ENCODE assay signal across 8 cellular contexts in the genomic region with DNA sequence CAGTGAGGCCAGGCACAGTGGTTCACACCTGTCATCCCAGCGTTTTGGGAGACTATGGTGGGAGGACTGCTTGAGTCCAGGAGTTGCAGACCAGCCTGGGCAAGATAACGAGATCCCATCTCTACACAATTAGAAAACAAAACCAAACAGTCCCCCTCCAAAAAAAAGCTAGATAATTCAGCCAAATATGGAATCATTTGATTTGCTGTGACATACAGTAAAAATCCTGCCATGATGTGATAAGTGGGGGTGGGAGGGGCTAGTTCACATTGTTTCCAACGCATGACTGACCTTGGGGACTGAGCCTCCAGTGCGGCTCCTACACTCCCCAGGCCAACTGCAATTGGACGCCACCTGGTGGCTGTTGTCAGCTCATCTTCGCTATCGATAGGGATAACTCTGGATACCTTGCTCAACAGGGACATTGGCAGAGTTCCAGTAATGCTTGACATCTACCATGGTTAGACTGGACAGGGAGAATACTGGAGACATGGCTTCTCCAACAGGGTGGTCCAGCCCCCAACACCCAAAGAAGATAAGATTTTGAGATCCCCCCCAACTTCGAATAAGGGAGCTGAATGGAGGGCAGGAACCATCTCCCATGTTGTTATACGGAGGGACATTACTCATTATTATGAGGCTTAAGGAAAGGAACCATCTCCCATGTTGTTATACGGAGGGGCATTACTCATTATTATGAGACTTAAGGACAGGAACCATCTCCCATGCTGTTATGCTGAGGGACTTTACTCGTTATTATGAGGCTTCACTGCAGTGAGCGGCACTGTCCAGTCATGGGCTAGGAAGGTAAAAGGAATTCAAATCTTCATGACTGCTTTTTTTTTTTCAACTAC.
DNase-seq lines count a peak whose midpoint lies in the region; ATAC-seq and TF ChIP-seq lines count a peak whose summit lies in the region.

No MANE protein-coding gene starts in this region.

- no peaks in the 10 kb centered on the region for H3K36me3 ChIP-seq in OCI-LY1 (ENCODE audit: insufficient read depth, low read length)
- no peaks in the 10 kb centered on the region for H3K36me3 ChIP-seq in naive thymus-derived CD4-positive, alpha-beta T cell (ENCODE audit: control insufficient read depth in 2 of 3, insufficient read depth in 3 of 3, low read length in 3 of 3)
- H3K36me3 ChIP-seq in thoracic aorta, result no peaks in the 10 kb centered on the region

- peak overlapping the region; percentile 67 for H3K4me2 ChIP-seq in OCI-LY1 (ENCODE audit: low read length)

- POLR2A ChIA-PET in naive thymus-derived CD4-positive, alpha-beta T cell (lab: Charles Lee), result interaction anchor here (0.8 to 2.1 kb wide), 6 partner anchors 8 to 145 kb away, joined by 3 to 16 read pairs (median 6); no protein-coding TSS in a partner anchor

- no peak for TF ChIP-seq POLR2A in erythroblast (IDR thresholded peaks at IDR 0.05; ENCODE audit: low read length)

- no peaks in the 10 kb centered on the region for H4K20me1 ChIP-seq in OCI-LY1 (ENCODE audit: insufficient read depth, low read length)

- peak overlapping the region; percentile 97 for H3K27ac ChIP-seq in OCI-LY1 (ENCODE audit: low read depth, low read length, poor library complexity, severe bottlenecking)
- H3K27ac ChIP-seq in naive thymus-derived CD4-positive, alpha-beta T cell (ENCODE audit: low read depth, low read length), result no peak overlapping the region
- H3K27ac ChIP-seq in thoracic aorta, result no peak overlapping the region

- TF ChIP-seq CTCF in OCI-LY1 (IDR thresholded peaks at IDR 0.05; ENCODE audit: low read length), result peak; percentile 74
- TF ChIP-seq CTCF in thoracic aorta (IDR thresholded peaks at IDR 0.05), result peak; percentile 51

- peak overlapping the region in 3 of 10 donors; percentile 4 to 34 (median 16) for H3K4me3 Mint-ChIP-seq in naive thymus-derived CD4-positive, alpha-beta T cell

- H3K27me3 Mint-ChIP-seq in naive thymus-derived CD4-positive, alpha-beta T cell, result no peaks in the 10 kb centered on the region

- peak overlapping the region; percentile 52 for H3K9ac ChIP-seq in OCI-LY1 (ENCODE audit: low read length)

- H3K4me3 ChIP-seq in OCI-LY1 (ENCODE audit: low read depth, low read length, poor library complexity, severe bottlenecking) (peak overlapping the region; percentile 41), thoracic aorta (no peak overlapping the region)
- H3K4me3 ChIP-seq in naive thymus-derived CD4-positive, alpha-beta T cell (ENCODE audit: low read length), result no peak overlapping the region

- H3K9me3 Mint-ChIP-seq in naive thymus-derived CD4-positive, alpha-beta T cell, result no peaks in the 10 kb centered on the region

- CTCF ChIA-PET in naive thymus-derived CD4-positive, alpha-beta T cell (lab: Charles Lee), result interaction anchor here (0.6 to 2.7 kb wide), 19 partner anchors 9 to 327 kb away, joined by 3 to 22 read pairs (median 3); no protein-coding TSS in a partner anchor

- intact Hi-C loops in naive thymus-derived CD4-positive, alpha-beta T cell (cut with micrococcal nuclease), result loop anchor here (1.0 kb wide), 4 partner anchors 8 to 305 kb away; no protein-coding TSS in a partner anchor

- H3K4me1 ChIP-seq in OCI-LY1 (ENCODE audit: insufficient read depth, low read length, severe bottlenecking) (peaks cover 45% of the 10 kb centered on the region), thoracic aorta (ENCODE audit: control insufficient read depth in 1 of 2, low read depth in 2 of 2) (no peaks in the 10 kb centered on the region)
- H3K4me1 ChIP-seq in naive thymus-derived CD4-positive, alpha-beta T cell (ENCODE audit: control insufficient read depth in 2 of 2, insufficient read depth in 2 of 2, low read length in 2 of 2), result no peaks in the 10 kb centered on the region

- H3K36me3 Mint-ChIP-seq in naive thymus-derived CD4-positive, alpha-beta T cell, result peaks cover 0 to 3% (median 0%) of the 10 kb centered on the region in 5 donors

- peaks cover 0 to 29% (median 11%) of the 10 kb centered on the region in 7 donors for H3K4me1 Mint-ChIP-seq in naive thymus-derived CD4-positive, alpha-beta T cell

- H3K27ac Mint-ChIP-seq in naive thymus-derived CD4-positive, alpha-beta T cell, result peak overlapping the region in 7 of 9 donors; percentile 28 to 93 (median 65)

- no peaks in the 10 kb centered on the region for H3K9me2 ChIP-seq in OCI-LY1 (ENCODE audit: low read depth, low read length)

- H3F3A ChIP-seq in OCI-LY1 (ENCODE audit: insufficient read depth, low read length), result no peaks in the 10 kb centered on the region

- no peaks in the 10 kb centered on the region for H3K79me2 ChIP-seq in OCI-LY1 (ENCODE audit: insufficient read depth, low read length)

- H3K9me3 ChIP-seq in OCI-LY1 (ENCODE audit: low read length) (no peaks in the 10 kb centered on the region), thoracic aorta (no peaks in the 10 kb centered on the region)
- H3K9me3 ChIP-seq in naive thymus-derived CD4-positive, alpha-beta T cell (ENCODE audit: control insufficient read depth in 2 of 3, low read length in 3 of 3), result no peaks in the 10 kb centered on the region

- H2AFZ ChIP-seq in OCI-LY1 (ENCODE audit: low read length), result no peak overlapping the region

- ATAC-seq in GM21390 (IDR thresholded peaks at IDR 0.05; ENCODE audit: unreplicated experiment) (peak; percentile 7), thoracic aorta (ENCODE audit: insufficient number of reproducible peaks, low FRiP score, low read depth) (peak; percentile 40)
- peak; percentile 90 for ATAC-seq in naive thymus-derived CD4-positive, alpha-beta T cell

- H3K27me3 ChIP-seq in OCI-LY1 (ENCODE audit: insufficient read depth, low read length) (no peaks in the 10 kb centered on the region), thoracic aorta (replicated peaks; ENCODE audit: insufficient read depth) (no peaks in the 10 kb centered on the region)
- H3K27me3 ChIP-seq in naive thymus-derived CD4-positive, alpha-beta T cell (ENCODE audit: control insufficient read depth in 2 of 2, insufficient read depth in 2 of 2, low read length in 2 of 2), result no peaks in the 10 kb centered on the region

- DNase-seq in COLO668 (lab: John Stamatoyannopoulos, UW; ENCODE audit: unreplicated experiment), result peak; percentile 95
- peak; percentile 82 for DNase-seq in HuH-7 (ENCODE audit: low spot score)
- DNase-seq in activated T-cell treated with anti-CD3 and anti-CD28 coated beads for 24 hours (ENCODE audit: low read depth), result peak; percentile 63
- DNase-seq in erythroblast (lab: John Stamatoyannopoulos, UW), result peak; percentile 92 to 95
- peak in 8 of 9 donors; percentile 40 to 60 (median 48) for DNase-seq in naive thymus-derived CD4-positive, alpha-beta T cell
- peak; percentile 41 for DNase-seq in thoracic aorta (ENCODE audit: low spot score)

Comparison
In these comparisons a context has a peak if more than half of its experiments do, and no peak if none do; other contexts are left out.
1. DNase-seq: peak in every context shown above with its lines; median percentile 95 in COLO668; 94 in erythroblast; 82 in HuH-7; 63 in activated T-cell treated with anti-CD3 and anti-CD28 coated beads for 24 hours; 48 in naive thymus-derived CD4-positive, alpha-beta T cell; 41 in thoracic aorta.
2. ATAC-seq: peak in every context shown above with its lines; median percentile 90 in naive thymus-derived CD4-positive, alpha-beta T cell; 40 in thoracic aorta; 7 in GM21390.